Comparison of ENCODE assay signal across 1 cellular context in genomic region chr16:89722392-89723278, GRCh38.
TF ChIP-seq lines count a peak whose summit lies in the region.

No MANE protein-coding gene starts in this region.

TF ChIP-seq in HepG2, 621 proteins besides CTCF, POLR2A, EP300 and RAD21 (continued from another document):
- TF ChIP-seq ZNF577 (CRISPR knock-in tag; IDR thresholded peaks at IDR 0.05; ENCODE audit: borderline replicate concordance, low read depth) (no peak), AHR (CRISPR knock-in tag; IDR thresholded peaks at IDR 0.05) (no peak), ATAD3A (CRISPR knock-in tag; IDR thresholded peaks at IDR 0.05) (no peak), ZSCAN9 (CRISPR knock-in tag; IDR thresholded peaks at IDR 0.05; ENCODE audit: borderline replicate concordance) (no peak), RFXAP (CRISPR knock-in tag; IDR thresholded peaks at IDR 0.05; ENCODE audit: borderline replicate concordance) (no peak), SIN3B (IDR thresholded peaks at IDR 0.05; ENCODE audit: low read length) (no peak), ZBTB14 (CRISPR knock-in tag; IDR thresholded peaks at IDR 0.05) (no peak), JARID2 (CRISPR knock-in tag; IDR thresholded peaks at IDR 0.05; ENCODE audit: insufficient replicate concordance) (no peak), ZNF724P (CRISPR knock-in tag; IDR thresholded peaks at IDR 0.05; ENCODE audit: borderline replicate concordance) (no peak), ONECUT2 (CRISPR knock-in tag; IDR thresholded peaks at IDR 0.05) (no peak), HNRNPL (IDR thresholded peaks at IDR 0.05; ENCODE audit: low read depth, low read length) (0 out of 2 replicates have a peak, but pooled peaks have one; percentile 25), RBM22 (optimal IDR thresholded peaks at IDR 0.05; ENCODE audit: low read length) (no peak), ATF7 (IDR thresholded peaks at IDR 0.05) (no peak), ATF7 (CRISPR knock-in tag; IDR thresholded peaks at IDR 0.05) (no peak), ZNF781 (CRISPR knock-in tag; IDR thresholded peaks at IDR 0.05; ENCODE audit: borderline replicate concordance, not compliant biosample characterization) (no peak), ZNF850 (CRISPR knock-in tag; conservative IDR thresholded peaks at IDR 0.05) (no peak), JUND (CRISPR knock-in tag; IDR thresholded peaks at IDR 0.05) (no peak), MAFG (CRISPR knock-in tag; IDR thresholded peaks at IDR 0.05) (no peak), ZNF784 (CRISPR knock-in tag; IDR thresholded peaks at IDR 0.05; ENCODE audit: borderline replicate concordance) (no peak), ZUFSP (CRISPR knock-in tag; IDR thresholded peaks at IDR 0.05; ENCODE audit: borderline replicate concordance) (no peak), IKZF1 (IDR thresholded peaks at IDR 0.05) (no peak), ZBTB37 (CRISPR knock-in tag; IDR thresholded peaks at IDR 0.05) (no peak), NR0B2 (CRISPR knock-in tag; IDR thresholded peaks at IDR 0.05) (no peak), ZNF253 (CRISPR knock-in tag; IDR thresholded peaks at IDR 0.05; ENCODE audit: borderline replicate concordance) (0 out of 2 replicates have a peak, but pooled peaks have one; percentile 14), PAF1 (CRISPR knock-in tag; IDR thresholded peaks at IDR 0.05) (no peak), CAMTA2 (CRISPR knock-in tag; IDR thresholded peaks at IDR 0.05; ENCODE audit: borderline replicate concordance) (no peak), SMARCE1 (IDR thresholded peaks at IDR 0.05; ENCODE audit: borderline replicate concordance) (no peak), SP4 (CRISPR knock-in tag; IDR thresholded peaks at IDR 0.05) (no peak), MYPOP (CRISPR knock-in tag; IDR thresholded peaks at IDR 0.05) (no peak), ZBTB33 (CRISPR knock-in tag; IDR thresholded peaks at IDR 0.05) (peak; percentile 62), ZBTB44 (CRISPR knock-in tag; IDR thresholded peaks at IDR 0.05) (no peak)
